ENCODE assay signal across 19 cellular contexts in genomic region chr16:54009464-54010176, GRCh38.
"Had no signal": no experiment of that assay in that cellular context is flagged by ENCODE, and none has a peak within 500 bp of the region (broad histone marks: within the 10 kb centered on the region; RNA-seq: fewer than 3 reads in every experiment).

No MANE protein-coding gene starts in this region.

- H3K4me3 ChIP-seq: dorsolateral prefrontal cortex, lower lobe of right lung, pancreas, right lobe of liver, thyroid gland had no signal

- DNase-seq: dorsolateral prefrontal cortex; effector CD4-positive, alpha-beta T cell; hypothalamus; immature natural killer cell; islet precursor cell; kidney glomerular epithelial cell; left ventricle myocardium superior; lower lobe of right lung; naive B cell; pancreas; right lobe of liver; small intestine; stimulated activated CD4-positive, alpha-beta T cell treated with anti-CD3 and anti-CD28 coated beads, Interleukin-15, amount 100 ng/mL, for 24 hours; stimulated activated CD4-positive, alpha-beta T cell treated with anti-CD3 and anti-CD28 coated beads, Interleukin-2, amount 100 ng/mL, for 48 hours; stimulated activated CD8-positive, alpha-beta memory T cell treated with anti-CD3 and anti-CD28 coated beads, Interleukin-4, amount 100 ng/mL, for 48 hours; stimulated activated naive CD4-positive, alpha-beta T cell; stimulated activated naive CD8-positive, alpha-beta T cell treated with anti-CD3 and anti-CD28 coated beads, Interleukin-15, amount 100 ng/mL, for 72 hours; thyroid gland had no signal

- ATAC-seq: left ventricle myocardium superior; lower lobe of right lung; natural killer cell treated with Interleukin-12 subunit alpha and Interleukin-12 subunit beta and Interleukin-15 and Interleukin-18, amount 100 ng/mL, for 72 hours; pancreas; right lobe of liver; stimulated activated naive CD8-positive, alpha-beta T cell treated with anti-CD3 and anti-CD28 coated beads, Interleukin-15, amount 100 ng/mL, for 72 hours had no signal
